In genomic region chr16:23509763-23510153, GRCh38 we compare ENCODE assay signal across 8 cellular contexts. TPM values are rescaled to one million over a fixed set of nuclear protein-coding genes. Genes with fewer than 3 reads are reported as not detected.
DNase-seq lines count a peak whose midpoint lies in the region; ATAC-seq and TF ChIP-seq lines count a peak whose summit lies in the region.

No MANE protein-coding gene starts in this region.

- H3K4me3 Mint-ChIP-seq in stimulated activated effector memory CD8-positive, alpha-beta T cell treated with anti-CD3 and anti-CD28 coated beads, Interleukin-12 subunit alpha, Interleukin-12 subunit beta, amount 100 ng/mL, for 72 hours, result peak overlapping the region; percentile 95

- H3K27ac Mint-ChIP-seq in stimulated activated effector memory CD8-positive, alpha-beta T cell treated with anti-CD3 and anti-CD28 coated beads, Interleukin-12 subunit alpha, Interleukin-12 subunit beta, amount 100 ng/mL, for 72 hours, result peak overlapping the region; percentile 87

- peak overlapping the region; percentile 70 for H3K27ac ChIP-seq in SJSA1
- H3K27ac ChIP-seq in layer of hippocampus (ENCODE audit: low read depth, low read length), result peak overlapping the region; percentile 58

- H3K4me1 ChIP-seq in ES-I3 (ENCODE audit: insufficient read depth, low read length), result peaks cover 16% of the 10 kb centered on the region
- H3K4me1 ChIP-seq in SJSA1 (replicated peaks), result peaks cover 22% of the 10 kb centered on the region

- no peaks in the 10 kb centered on the region for H3K27me3 ChIP-seq in SJSA1 (replicated peaks)
- H3K27me3 ChIP-seq in layer of hippocampus (ENCODE audit: control insufficient read depth, insufficient read depth, low read length), result no peaks in the 10 kb centered on the region

- H3K9me3 ChIP-seq in ES-I3 (ENCODE audit: control insufficient read depth, insufficient read depth, low read length) (no peaks in the 10 kb centered on the region), SJSA1 (replicated peaks) (no peaks in the 10 kb centered on the region)

- H3K4me3 ChIP-seq in SJSA1, result peak overlapping the region; percentile 77
- H3K4me3 ChIP-seq in cardiac fibroblast (replicated peaks in 1 of 2; ENCODE audit: low read depth in 2 of 2, low read length in 2 of 2), result peak overlapping the region; percentile 69 to 71

- ATAC-seq in HG02759 (IDR thresholded peaks at IDR 0.05; ENCODE audit: unreplicated experiment), result peak; percentile 6
- peak; percentile 33 for ATAC-seq in stimulated activated effector memory CD8-positive, alpha-beta T cell treated with anti-CD3 and anti-CD28 coated beads, Interleukin-12 subunit alpha, Interleukin-12 subunit beta, amount 100 ng/mL, for 72 hours

- peaks cover 35% of the 10 kb centered on the region for H3K36me3 Mint-ChIP-seq in stimulated activated effector memory CD8-positive, alpha-beta T cell treated with anti-CD3 and anti-CD28 coated beads, Interleukin-12 subunit alpha, Interleukin-12 subunit beta, amount 100 ng/mL, for 72 hours

- peaks cover 4% of the 10 kb centered on the region for H3K9me3 Mint-ChIP-seq in stimulated activated effector memory CD8-positive, alpha-beta T cell treated with anti-CD3 and anti-CD28 coated beads, Interleukin-12 subunit alpha, Interleukin-12 subunit beta, amount 100 ng/mL, for 72 hours

- H3K9ac ChIP-seq in ES-I3 (ENCODE audit: low read depth, low read length), result peak overlapping the region; percentile 55

- DNase-seq in SJSA1 (ENCODE audit: low read depth in 1 of 2, low spot score in 2 of 2) (peak in 1 of 2 experiments; percentile 28), cardiac fibroblast (ENCODE audit: low read depth in 2 of 2) (peak; percentile 19 to 37), OCI-M2 (lab: John Stamatoyannopoulos, UW; ENCODE audit: unreplicated experiment) (no peak)
- peak; percentile 9 to 57 for DNase-seq in stimulated activated effector memory CD8-positive, alpha-beta T cell treated with anti-CD3 and anti-CD28 coated beads, Interleukin-12 subunit alpha, Interleukin-12 subunit beta, amount 100 ng/mL, for 72 hours (ENCODE audit: low spot score in 2 of 2)
- no peak for DNase-seq in activated CD4-positive, CD25-positive, alpha-beta regulatory T cell (lab: John Stamatoyannopoulos, UW)

- no peaks in the 10 kb centered on the region for H3K36me3 ChIP-seq in ES-I3 (ENCODE audit: insufficient read depth, low read length)
- peaks cover 13% of the 10 kb centered on the region for H3K36me3 ChIP-seq in SJSA1

- peaks cover 52% of the 10 kb centered on the region for H3K4me1 Mint-ChIP-seq in stimulated activated effector memory CD8-positive, alpha-beta T cell treated with anti-CD3 and anti-CD28 coated beads, Interleukin-12 subunit alpha, Interleukin-12 subunit beta, amount 100 ng/mL, for 72 hours

- no peak for TF ChIP-seq CTCF in cardiac fibroblast (IDR thresholded peaks at IDR 0.05; ENCODE audit: low read depth, low read length)

RNA-seq across cellular contexts. Expression of gene GGA2, which starts 0.5 kb away (rescaled TPM):
- 11.7 and 28.0 TPM in 2 replicates for total RNA-seq in SJSA1 (2014; rRNA removed; shearing (Covaris generic))

RNA-seq across cellular contexts. Expression of gene EARS2, which starts 47.4 kb away (rescaled TPM):
- total RNA-seq in SJSA1 (2014; rRNA removed; shearing (Covaris generic)), result 48.4 and 51.2 TPM in 2 replicates

RNA-seq across cellular contexts. Expression of gene UBFD1, which starts 47.8 kb away (rescaled TPM):
- 88.0 and 173 TPM in 2 replicates for total RNA-seq in SJSA1 (2014; rRNA removed; shearing (Covaris generic))

RNA-seq across cellular contexts. Expression of gene COG7, which starts 56.8 kb away (rescaled TPM):
- total RNA-seq in SJSA1 (2014; rRNA removed; shearing (Covaris generic)), result 10.9 and 16.1 TPM in 2 replicates

Comparison
In these comparisons a context has a peak if more than half of its experiments do, and no peak if none do; other contexts are left out.
1. DNase-seq: peak in cardiac fibroblast (2 of 2) and stimulated activated effector memory CD8-positive, alpha-beta T cell treated with anti-CD3 and anti-CD28 coated beads, Interleukin-12 subunit alpha, Interleukin-12 subunit beta, amount 100 ng/mL, for 72 hours (2 of 2); none in activated CD4-positive, CD25-positive, alpha-beta regulatory T cell (0 of 4) and OCI-M2 (single experiment).